14 cellular contexts compared by ENCODE assay signal in the genomic region with DNA sequence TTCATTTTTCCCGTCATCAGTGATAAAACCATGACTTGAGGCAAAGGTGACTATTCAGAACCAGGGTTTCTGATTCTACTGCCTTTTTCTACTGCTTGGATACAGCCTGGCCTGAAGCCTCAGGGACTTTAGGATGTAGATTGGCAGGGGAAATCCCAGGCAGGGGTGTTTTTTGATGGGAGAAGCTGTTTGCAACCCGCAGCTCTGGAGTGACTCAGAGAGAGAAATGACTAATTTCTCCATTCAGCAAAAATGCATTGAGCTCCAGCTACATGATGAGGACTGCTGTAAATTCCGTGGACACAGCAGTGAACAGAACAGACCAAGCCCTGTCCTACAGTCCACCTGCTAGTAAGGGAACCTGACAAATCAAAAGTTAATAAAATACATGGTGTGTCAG.
DNase-seq lines count a peak whose midpoint lies in the region; ATAC-seq and TF ChIP-seq lines count a peak whose summit lies in the region.
"Had no signal": no experiment of that assay in that cellular context is flagged by ENCODE, and none has a peak within 500 bp of the region (broad histone marks: within the 10 kb centered on the region; RNA-seq: fewer than 3 reads in every experiment).

No MANE protein-coding gene starts in this region.

- H3K9me3 Mint-ChIP-seq in type B pancreatic cell, result no peaks in the 10 kb centered on the region

- peaks cover 7% of the 10 kb centered on the region for H3K4me1 ChIP-seq in RWPE2 (ENCODE audit: insufficient read depth, poor library complexity, severe bottlenecking)

- DNase-seq in stimulated activated CD4-positive, alpha-beta T cell treated with anti-CD3 and anti-CD28 coated beads, Interleukin-15, amount 100 ng/mL, for 24 hours, result peak; percentile 30
- no peak for DNase-seq in stimulated activated CD4-positive, alpha-beta T cell treated with anti-CD3 and anti-CD28 coated beads, Interleukin-12 subunit alpha, Interleukin-12 subunit beta, amount 100 ng/mL, for 4 hours
- DNase-seq in RWPE2 (ENCODE audit: low spot score) (no peak), fibroblast of pulmonary artery (ENCODE audit: low read depth) (peak; percentile 71), type B pancreatic cell (ENCODE audit: extremely low spot score, unreplicated experiment) (no peak), sciatic nerve (ENCODE audit: low spot score) (no peak)
- DNase-seq: activated CD8-positive, alpha-beta memory T cell treated with anti-CD3 and anti-CD28 coated beads, Interleukin-2, amount 50 U/mL, for 48 hours; dorsolateral prefrontal cortex; islet precursor cell; NCI-H2081 treated with DMSO at 0.1 percent for 48 hours; ovary had no signal

- H3K27ac ChIP-seq in RWPE2 (ENCODE audit: poor library complexity, severe bottlenecking), result no peak overlapping the region
- H3K27ac ChIP-seq: dorsolateral prefrontal cortex, ovary, SK-N-MC had no signal

- no peaks in the 10 kb centered on the region for H3K36me3 ChIP-seq in RWPE2 (ENCODE audit: low read depth)
- H3K36me3 ChIP-seq: ovary had no signal

- ATAC-seq in RWPE2 (ENCODE audit: low read depth) (peak; percentile 97), GM18520 (IDR thresholded peaks at IDR 0.05; ENCODE audit: unreplicated experiment) (no peak), sciatic nerve (no peak), HG03571 (IDR thresholded peaks at IDR 0.05; ENCODE audit: unreplicated experiment) (no peak)

- no peak overlapping the region for H3K4me3 ChIP-seq in RWPE2 (ENCODE audit: severe bottlenecking)
- no peak overlapping the region for H3K4me3 ChIP-seq in fibroblast of pulmonary artery (replicated peaks; ENCODE audit: low read depth, low read length)
- H3K4me3 ChIP-seq: dorsolateral prefrontal cortex, ovary, SK-N-MC had no signal

- H3K27me3 Mint-ChIP-seq in type B pancreatic cell, result peaks cover 15% of the 10 kb centered on the region

- intact Hi-C loops in sciatic nerve (cut with DNase I), result no loop called here

- TF ChIP-seq CTCF in RWPE2 (IDR thresholded peaks at IDR 0.05; ENCODE audit: poor library complexity, severe bottlenecking), result no peak
- TF ChIP-seq CTCF in fibroblast of pulmonary artery (IDR thresholded peaks at IDR 0.05; ENCODE audit: low read length, missing control alignments), result no peak
- TF ChIP-seq CTCF in type B pancreatic cell (conservative IDR thresholded peaks at IDR 0.05), result no peak

- no peak overlapping the region for H3K27ac Mint-ChIP-seq in type B pancreatic cell

- H3K4me1 Mint-ChIP-seq in type B pancreatic cell (ENCODE audit: unreplicated experiment), result no peaks in the 10 kb centered on the region

- no peak overlapping the region for H3K4me3 Mint-ChIP-seq in type B pancreatic cell

- no peaks in the 10 kb centered on the region for H3K27me3 ChIP-seq in RWPE2 (ENCODE audit: insufficient read depth, poor library complexity, severe bottlenecking)
- H3K27me3 ChIP-seq: ovary had no signal

- no peaks in the 10 kb centered on the region for H3K9me3 ChIP-seq in RWPE2 (ENCODE audit: severe bottlenecking)
- H3K9me3 ChIP-seq: ovary had no signal

- H3K36me3 Mint-ChIP-seq in type B pancreatic cell, result no peaks in the 10 kb centered on the region

Comparison
In these comparisons a context has a peak if more than half of its experiments do, and no peak if none do; other contexts are left out.
1. DNase-seq: peak in stimulated activated CD4-positive, alpha-beta T cell treated with anti-CD3 and anti-CD28 coated beads, Interleukin-15, amount 100 ng/mL, for 24 hours (single experiment) and fibroblast of pulmonary artery (single experiment); none in stimulated activated CD4-positive, alpha-beta T cell treated with anti-CD3 and anti-CD28 coated beads, Interleukin-12 subunit alpha, Interleukin-12 subunit beta, amount 100 ng/mL, for 4 hours (single experiment), RWPE2 (single experiment), type B pancreatic cell (single experiment) and sciatic nerve (single experiment).